33 cellular contexts compared by ENCODE assay signal in genomic region chr19:50184196-50184595, GRCh38. TPM values are rescaled to one million over a fixed set of nuclear protein-coding genes. Genes with fewer than 3 reads are reported as not detected.
"Had no signal": no experiment of that assay in that cellular context is flagged by ENCODE, and none has a peak within 500 bp of the region (broad histone marks: within the 10 kb centered on the region; RNA-seq: fewer than 3 reads in every experiment).

No MANE protein-coding gene starts in this region.

- H3K4me3 ChIP-seq: ascending aorta, cardiac muscle cell, PC-9 had no signal

- H3K27ac ChIP-seq: ascending aorta, cardiac muscle cell, PC-9, RWPE1 had no signal

- FAIRE-seq: RCC 7860, TTC549 had no signal

- H3K4me1 ChIP-seq: ascending aorta had no signal

- ATAC-seq: activated CD8-positive, alpha-beta T cell treated with anti-CD3 and anti-CD28 coated beads for 36 hours; activated T-cell treated with anti-CD3 and anti-CD28 coated beads, Interleukin-2, amount 50 U/mL, for 72 hours; activated T-helper 17 cell treated with anti-CD3 and anti-CD28 coated beads, Interleukin-2, amount 50 U/mL, for 72 hours; Right ventricle myocardium inferior had no signal

- H3K36me3 ChIP-seq: ascending aorta, cardiac muscle cell had no signal

- H3K4me2 ChIP-seq: PC-9 had no signal

- DNase-seq: activated CD4-positive, alpha-beta T cell treated with anti-CD3 and anti-CD28 coated beads, Interleukin-2, amount 10 ng/mL, durations not matched to agents 24 days and 14 days; activated CD4-positive, alpha-beta T cell treated with anti-CD3 and anti-CD28 coated beads, Interleukin-2, amount 50 U/mL, for 4 hours; activated CD8-positive, alpha-beta T cell treated with anti-CD3 and anti-CD28 coated beads for 36 hours; activated effector memory CD4-positive, alpha-beta T cell treated with anti-CD3 and anti-CD28 coated beads, Interleukin-2, amount 50 U/mL, for 16 hours; activated naive CD4-positive, alpha-beta T cell treated with Interleukin-2 at 50 U/mL for 16 hours; activated naive CD8-positive, alpha-beta T cell treated with anti-CD3 and anti-CD28 coated beads, Interleukin-2, amount 10 ng/mL, durations not matched to agents 7 days and 5 days; activated T-cell treated with anti-CD3 and anti-CD28 coated beads, Interleukin-2, amount 50 U/mL, for 1 hour; activated T-cell treated with anti-CD3 and anti-CD28 coated beads, Interleukin-2, amount 50 U/mL, for 72 hours; amygdala; NCI-H1092 treated with DMSO at 0.1 percent for 48 hours; NCI-H146; NCI-H187; NCI-H2081 treated with DMSO at 0.1 percent for 48 hours; NCI-H510A; NCI-H526; NK-92 treated with Interleukin-12 subunit alpha and Interleukin-12 subunit beta, amount 100 ng/mL, for 24 hours; SIG-M5; SW 1271; T1000 had no signal

- H2AFZ ChIP-seq: PC-9 had no signal

- H3K9me3 ChIP-seq: ascending aorta had no signal

- H3K27me3 ChIP-seq: ascending aorta, cardiac muscle cell had no signal

RNA-seq across cellular contexts. Expression of gene MYH14, which starts 19.2 kb away (rescaled TPM):
- total RNA-seq: activated CD4-positive, alpha-beta T cell treated with anti-CD3 and anti-CD28 coated beads, Interleukin-2, amount 10 ng/mL, durations not matched to agents 24 days and 14 days; activated CD8-positive, alpha-beta memory T cell treated with anti-CD3 and anti-CD28 coated beads for 36 hours; activated CD8-positive, alpha-beta T cell treated with anti-CD3 and anti-CD28 coated beads for 36 hours; activated naive CD8-positive, alpha-beta T cell treated with anti-CD3 and anti-CD28 coated beads, Interleukin-2, amount 10 ng/mL, durations not matched to agents 7 days and 5 days; activated T-cell treated with anti-CD3 and anti-CD28 coated beads, Interleukin-2, amount 50 U/mL, for 72 hours; activated T-helper 17 cell treated with anti-CD3 and anti-CD28 coated beads, Interleukin-2, amount 50 U/mL, for 72 hours; M059J; T-helper 1 cell treated with Interleukin-12 subunit alpha and Interleukin-12 subunit beta and Interleukin-4 antibody, amounts not matched to agents 30 ng/mL and 1 ng/mL, for 36 hours; T-helper 2 cell treated with Interferon-gamma antibody and Interleukin-4, amounts not matched to agents 100 ng/mL and 5 ng/mL, for 36 hours had no signal

RNA-seq across cellular contexts. Expression of gene IZUMO2, which starts 21.1 kb away (rescaled TPM):
- total RNA-seq: activated CD4-positive, alpha-beta T cell treated with anti-CD3 and anti-CD28 coated beads, Interleukin-2, amount 10 ng/mL, durations not matched to agents 24 days and 14 days; activated CD8-positive, alpha-beta memory T cell treated with anti-CD3 and anti-CD28 coated beads for 36 hours; activated CD8-positive, alpha-beta T cell treated with anti-CD3 and anti-CD28 coated beads for 36 hours; activated naive CD8-positive, alpha-beta T cell treated with anti-CD3 and anti-CD28 coated beads, Interleukin-2, amount 10 ng/mL, durations not matched to agents 7 days and 5 days; activated T-cell treated with anti-CD3 and anti-CD28 coated beads, Interleukin-2, amount 50 U/mL, for 72 hours; activated T-helper 17 cell treated with anti-CD3 and anti-CD28 coated beads, Interleukin-2, amount 50 U/mL, for 72 hours; ascending aorta; cardiac muscle cell; chondrocyte; M059J; PC-9; Right ventricle myocardium inferior; T-helper 1 cell treated with Interleukin-12 subunit alpha and Interleukin-12 subunit beta and Interleukin-4 antibody, amounts not matched to agents 30 ng/mL and 1 ng/mL, for 36 hours; T-helper 2 cell treated with Interferon-gamma antibody and Interleukin-4, amounts not matched to agents 100 ng/mL and 5 ng/mL, for 36 hours had no signal
- polyA plus RNA-seq: adipose tissue, cardiac muscle cell had no signal
